1 cellular context compared by ENCODE assay signal in genomic region chr18:8684577-8684976, GRCh38.
TF ChIP-seq lines count a peak whose summit lies in the region.

No MANE protein-coding gene starts in this region.

TF ChIP-seq in GM23338, 12 proteins besides CTCF, POLR2A, EP300 and RAD21:
- TF ChIP-seq ZNF462 (CRISPR knock-in tag; IDR thresholded peaks at IDR 0.05) (no peak), CREB1 (CRISPR knock-in tag; IDR thresholded peaks at IDR 0.05; ENCODE audit: low read depth) (no peak), STAT1 (IDR thresholded peaks at IDR 0.05; ENCODE audit: unreplicated experiment) (no peak), ZNF331 (CRISPR knock-in tag; IDR thresholded peaks at IDR 0.05; ENCODE audit: low read depth) (no peak), NANOG (IDR thresholded peaks at IDR 0.05; ENCODE audit: borderline replicate concordance) (no peak), EZH2 (IDR thresholded peaks at IDR 0.05; ENCODE audit: low read depth, unreplicated experiment) (no peak), REST (IDR thresholded peaks at IDR 0.05; ENCODE audit: unreplicated experiment) (no peak), ZNF114 (CRISPR knock-in tag; IDR thresholded peaks at IDR 0.05) (no peak), JUNB (IDR thresholded peaks at IDR 0.05; ENCODE audit: unreplicated experiment) (no peak), POLR2AphosphoS5 (IDR thresholded peaks at IDR 0.05; ENCODE audit: low read depth) (no peak), EZH2phosphoT487 (IDR thresholded peaks at IDR 0.05; ENCODE audit: unreplicated experiment) (no peak)
- TF ChIP-seq, protein P1, sequence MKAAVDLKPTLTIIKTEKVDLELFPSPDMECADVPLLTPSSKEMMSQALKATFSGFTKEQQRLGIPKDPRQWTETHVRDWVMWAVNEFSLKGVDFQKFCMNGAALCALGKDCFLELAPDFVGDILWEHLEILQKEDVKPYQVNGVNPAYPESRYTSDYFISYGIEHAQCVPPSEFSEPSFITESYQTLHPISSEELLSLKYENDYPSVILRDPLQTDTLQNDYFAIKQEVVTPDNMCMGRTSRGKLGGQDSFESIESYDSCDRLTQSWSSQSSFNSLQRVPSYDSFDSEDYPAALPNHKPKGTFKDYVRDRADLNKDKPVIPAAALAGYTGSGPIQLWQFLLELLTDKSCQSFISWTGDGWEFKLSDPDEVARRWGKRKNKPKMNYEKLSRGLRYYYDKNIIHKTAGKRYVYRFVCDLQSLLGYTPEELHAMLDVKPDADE (IDR thresholded peaks at IDR 0.05): no peak
TF ChIP-seq in GM23338: peak in this region for 0.
